22 cellular contexts compared by ENCODE assay signal in genomic region chr1:57485643-57486042, GRCh38.
DNase-seq lines count a peak whose midpoint lies in the region; ATAC-seq and TF ChIP-seq lines count a peak whose summit lies in the region.
"Had no signal": no experiment of that assay in that cellular context is flagged by ENCODE, and none has a peak within 500 bp of the region (broad histone marks: within the 10 kb centered on the region; RNA-seq: fewer than 3 reads in every experiment).

No MANE protein-coding gene starts in this region.

- H3K9me3 ChIP-seq in osteoblast (ENCODE audit: low read depth, low read length): no peaks in the 10 kb centered on the region
- H3K9me3 ChIP-seq: A549, Caco-2, neutrophil, transverse colon had no signal

- peak overlapping the region; percentile 10; the same call in 1 of the 2 replicates for H3K4me3 ChIP-seq in ACC112 (ENCODE audit: low read depth, low read length)
- no peak overlapping the region for H3K4me3 ChIP-seq in fibroblast of the aortic adventitia (ENCODE audit: low read depth, low read length)
- no peak overlapping the region for H3K4me3 ChIP-seq in osteoblast (ENCODE audit: insufficient read depth, low read length)
- H3K4me3 ChIP-seq: A549, cardiac muscle cell, K562, transverse colon had no signal

- H3K27ac ChIP-seq in ACC112 (ENCODE audit: low read depth, low read length) (peak overlapping the region; percentile 46), osteoblast (ENCODE audit: low read depth, low read length) (no peak overlapping the region)
- H3K27ac ChIP-seq: A549, cardiac muscle cell, neutrophil, transverse colon had no signal

- H3K27ac Mint-ChIP-seq in HFFc6: peak overlapping the region; percentile 76

- peak; percentile 76 for DNase-seq in HFFc6
- DNase-seq in amniotic epithelial cell (ENCODE audit: low read depth): peak; percentile 63
- DNase-seq in fibroblast of the aortic adventitia (ENCODE audit: low read depth): peak; percentile 71
- DNase-seq in osteoblast (ENCODE audit: insufficient read length, low spot score, missing footprints): no peak
- no peak for DNase-seq in NCI-H2227 (lab: John Stamatoyannopoulos, UW; ENCODE audit: unreplicated experiment)
- DNase-seq: activated CD8-positive, alpha-beta memory T cell treated with anti-CD3 and anti-CD28 coated beads, Interleukin-2, amount 50 U/mL, for 4 hours; activated naive CD4-positive, alpha-beta T cell treated with Interleukin-2 at 50 U/mL for 16 hours; Caco-2; effector CD8-positive, alpha-beta T cell; NCI-H1105 treated with DMSO at 0.1 percent for 48 hours; NCI-H345; NK-92 treated with Interleukin-12 subunit alpha and Interleukin-12 subunit beta, amount 100 ng/mL, for 24 hours; stimulated activated CD4-positive, alpha-beta T cell treated with anti-CD3 and anti-CD28 coated beads, Interleukin-4, amount 100 ng/mL, for 24 hours; transverse colon had no signal

- no peak for TF ChIP-seq POLR2A in GM18505 (IDR thresholded peaks at IDR 0.05; ENCODE audit: borderline replicate concordance, extremely low read depth, insufficient read depth, insufficient read length)

- H3K4me2 ChIP-seq in osteoblast (ENCODE audit: insufficient read depth, low read length): no peak overlapping the region
- H3K4me2 ChIP-seq: A549 had no signal

- peak overlapping the region; percentile 25; the same call in 1 of the 2 replicates for H3K4me3 Mint-ChIP-seq in HFFc6

- H2AFZ ChIP-seq in ACC112 (ENCODE audit: low read length, unreplicated experiment): peak overlapping the region; percentile 31
- H2AFZ ChIP-seq in osteoblast (ENCODE audit: low read length): no peak overlapping the region

- peaks cover 41% of the 10 kb centered on the region for H3K4me1 ChIP-seq in ACC112 (ENCODE audit: control insufficient read depth, insufficient read depth, low read length, unreplicated experiment)
- H3K4me1 ChIP-seq in osteoblast (ENCODE audit: insufficient read depth, low read length): peaks cover 15% of the 10 kb centered on the region
- H3K4me1 ChIP-seq: A549, Caco-2, transverse colon had no signal

- no peak for ATAC-seq in GM18505 (IDR thresholded peaks at IDR 0.05; ENCODE audit: unreplicated experiment)
- no peak for ATAC-seq in HG03095 (IDR thresholded peaks at IDR 0.05; ENCODE audit: unreplicated experiment)
- ATAC-seq: A549, K562, Right ventricle myocardium inferior had no signal

- no peaks in the 10 kb centered on the region for H3K36me3 Mint-ChIP-seq in HFFc6 (ENCODE audit: low read depth)

- H3K27me3 Mint-ChIP-seq in HFFc6 (ENCODE audit: insufficient read depth): no peaks in the 10 kb centered on the region; the same call in 1 of the 2 replicates

- no peaks in the 10 kb centered on the region for H3K9me3 Mint-ChIP-seq in HFFc6

- H3K79me2 ChIP-seq in ACC112 (ENCODE audit: control insufficient read depth, insufficient read depth, low read length, unreplicated experiment) (no peaks in the 10 kb centered on the region), osteoblast (ENCODE audit: insufficient read depth, low read length) (no peaks in the 10 kb centered on the region)

- no peaks in the 10 kb centered on the region for H3K36me3 ChIP-seq in ACC112 (ENCODE audit: insufficient read depth, low read length)
- no peaks in the 10 kb centered on the region for H3K36me3 ChIP-seq in osteoblast (ENCODE audit: insufficient read depth, low read length)
- H3K36me3 ChIP-seq: cardiac muscle cell, neutrophil, transverse colon had no signal

- TF ChIP-seq CTCF in HFFc6 (IDR thresholded peaks at IDR 0.05): no peak
- TF ChIP-seq CTCF in fibroblast of the aortic adventitia (IDR thresholded peaks at IDR 0.05; ENCODE audit: insufficient read depth, low read length): no peak
- TF ChIP-seq CTCF in osteoblast (IDR thresholded peaks at IDR 0.05; ENCODE audit: extremely low read depth, low read depth, low read length): no peak

- H3K27me3 ChIP-seq in ACC112 (ENCODE audit: insufficient read depth, low read length) (no peaks in the 10 kb centered on the region), osteoblast (ENCODE audit: insufficient read depth, low read length) (no peaks in the 10 kb centered on the region)
- H3K27me3 ChIP-seq: cardiac muscle cell, neutrophil, transverse colon had no signal

- H3K4me1 Mint-ChIP-seq in HFFc6 (ENCODE audit: low read depth): peaks cover 58% of the 10 kb centered on the region

- no peaks in the 10 kb centered on the region for H4K20me1 ChIP-seq in osteoblast (ENCODE audit: insufficient read depth, low read length)

Comparison
In these comparisons a context has a peak if more than half of its experiments do, and no peak if none do; other contexts are left out.
1. DNase-seq: peak in HFFc6 (single experiment), amniotic epithelial cell (single experiment) and fibroblast of the aortic adventitia (single experiment); none in osteoblast (single experiment) and NCI-H2227 (single experiment).